In the genomic region with DNA sequence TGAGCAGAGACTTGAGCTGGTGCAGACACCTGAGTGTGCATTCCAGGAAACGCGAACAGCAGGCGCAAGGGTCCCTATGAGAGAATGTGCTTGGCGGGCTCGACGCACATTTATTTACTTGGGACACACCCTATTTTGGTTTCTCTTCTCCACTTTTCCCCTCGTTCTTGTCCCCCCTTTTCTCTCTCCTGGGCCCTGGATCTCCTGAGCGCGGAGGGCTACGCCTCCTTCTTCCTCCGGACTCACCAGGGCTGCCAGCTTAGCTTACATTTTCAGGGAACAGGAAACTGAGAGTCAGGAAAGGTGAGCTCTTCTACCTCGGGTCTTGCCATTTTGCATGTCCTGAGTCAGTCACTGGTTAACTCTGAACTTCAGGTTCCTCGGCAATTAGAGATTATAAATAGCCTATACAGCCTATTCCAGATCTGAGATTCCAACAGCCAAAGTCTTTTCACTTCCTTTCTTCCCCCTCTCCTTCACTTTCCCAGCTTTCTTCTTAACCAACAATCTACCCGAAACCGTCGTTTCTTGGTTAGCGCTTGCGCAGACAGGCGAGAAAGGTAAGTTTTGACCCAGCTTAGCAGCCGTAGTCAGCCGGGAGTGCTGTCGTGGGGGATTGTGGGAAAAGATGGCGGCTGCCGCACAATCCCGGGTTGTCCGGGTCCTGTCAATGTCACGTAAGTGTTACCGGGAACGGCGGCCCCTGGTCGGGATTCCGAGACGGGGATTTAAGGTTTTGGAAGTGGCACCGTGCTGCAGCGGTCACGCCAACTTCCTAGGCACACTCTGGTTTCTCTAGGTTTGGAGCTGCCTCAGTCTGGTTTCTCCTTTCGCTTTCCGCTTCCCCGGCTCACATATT, we compare ENCODE assay signal across 8 cellular contexts. TPM values are rescaled to one million over a fixed set of nuclear protein-coding genes. Genes with fewer than 3 reads are reported as not detected.
DNase-seq lines count a peak whose midpoint lies in the region; ATAC-seq and TF ChIP-seq lines count a peak whose summit lies in the region.

A gene (minus strand): TSS at position 553 of the 859 bp plus-strand sequence. CDS start 10,855 bp downstream, outside the sequence.
A gene (plus strand): TSS at position 616 of the 859 bp plus-strand sequence. CDS start 13 bp downstream, at position 629.

- peak; percentile 78 for ATAC-seq in GM21717 (IDR thresholded peaks at IDR 0.05; ENCODE audit: unreplicated experiment)
- peak; percentile 94 to 96 for ATAC-seq in natural killer cell treated with Interleukin-12 subunit alpha and Interleukin-12 subunit beta and Interleukin-15 and Interleukin-18, amount 100 ng/mL, for 72 hours

- peak within 1 kb of the TSS; percentile 16; the same call in 1 of the 2 replicates for H3K27ac ChIP-seq in Karpas-422 (ENCODE audit: low read length)

- H3K27ac Mint-ChIP-seq in natural killer cell treated with Interleukin-12 subunit alpha and Interleukin-12 subunit beta and Interleukin-15 and Interleukin-18, amount 100 ng/mL, for 72 hours = peak within 1 kb of the TSS; percentile 88 to 95

- H3K36me3 ChIP-seq in Karpas-422 (ENCODE audit: insufficient read depth, low read length) = peaks cover 2% of the 10 kb centered on the region; the same call in 1 of the 2 replicates

- peaks cover 35 to 45% of the 10 kb centered on the region in 2 donors for H3K4me1 Mint-ChIP-seq in natural killer cell treated with Interleukin-12 subunit alpha and Interleukin-12 subunit beta and Interleukin-15 and Interleukin-18, amount 100 ng/mL, for 72 hours (ENCODE audit: low read depth in 2 of 2)

- no peaks in the 10 kb centered on the region for H3K36me3 Mint-ChIP-seq in natural killer cell treated with Interleukin-12 subunit alpha and Interleukin-12 subunit beta and Interleukin-15 and Interleukin-18, amount 100 ng/mL, for 72 hours

- H3K4me1 ChIP-seq in Karpas-422 (ENCODE audit: low read length) = peaks cover 47% of the 10 kb centered on the region

- peaks cover 46% of the 10 kb centered on the region for H3K79me2 ChIP-seq in Karpas-422 (ENCODE audit: low read length)

- peak within 1 kb of the TSS; percentile 92 for H3K4me3 Mint-ChIP-seq in natural killer cell treated with Interleukin-12 subunit alpha and Interleukin-12 subunit beta and Interleukin-15 and Interleukin-18, amount 100 ng/mL, for 72 hours

- DNase-seq in DMS53 treated with DMSO at 0.1 percent for 48 hours (lab: John Stamatoyannopoulos, UW; ENCODE audit: unreplicated experiment) (peak; percentile 100), Karpas-422 (peak; percentile 93), RPMI7951 (ENCODE audit: low read depth) (peak; percentile 77), fibroblast of the aortic adventitia (ENCODE audit: low read depth) (peak; percentile 88)
- DNase-seq in activated T-helper 9 cell treated with anti-CD3 and anti-CD28 coated beads, Interleukin-2, amount 50 U/mL, for 16 hours (ENCODE audit: low read depth) = peak; percentile 60
- peak; percentile 81 for DNase-seq in natural killer cell treated with Interleukin-12 subunit alpha and Interleukin-12 subunit beta and Interleukin-15 and Interleukin-18, amount 100 ng/mL, for 72 hours (ENCODE audit: low spot score)
- peak; percentile 75 for DNase-seq in stimulated activated naive CD4-positive, alpha-beta T cell treated with Interleukin-2 at 50 U/mL for 16 hours (lab: John Stamatoyannopoulos, UW)

- peak within 1 kb of the TSS; percentile 63 for H2AFZ ChIP-seq in Karpas-422 (ENCODE audit: low read length)

- no peaks in the 10 kb centered on the region for H3K9me2 ChIP-seq in Karpas-422 (replicated peaks; ENCODE audit: insufficient read depth, low read length)

- H3K27me3 ChIP-seq in Karpas-422 (ENCODE audit: low read length) = no peaks in the 10 kb centered on the region

- TF ChIP-seq CTCF in fibroblast of the aortic adventitia (IDR thresholded peaks at IDR 0.05; ENCODE audit: insufficient read depth, low read length) = no peak

- no peaks in the 10 kb centered on the region for H4K20me1 ChIP-seq in Karpas-422 (ENCODE audit: insufficient read depth, low read depth, low read length)

- peaks cover 0 to 5% of the 10 kb centered on the region in 2 donors for H3K27me3 Mint-ChIP-seq in natural killer cell treated with Interleukin-12 subunit alpha and Interleukin-12 subunit beta and Interleukin-15 and Interleukin-18, amount 100 ng/mL, for 72 hours

- peak within 1 kb of the TSS; percentile 78 for H3K9ac ChIP-seq in Karpas-422 (ENCODE audit: low read length)

- peak within 1 kb of the TSS; percentile 73 for H3K4me2 ChIP-seq in Karpas-422 (ENCODE audit: low read depth, low read length, poor library complexity, severe bottlenecking)

- no peaks in the 10 kb centered on the region for H3K9me3 ChIP-seq in Karpas-422 (ENCODE audit: low read length)

- no peaks in the 10 kb centered on the region for H3K9me3 Mint-ChIP-seq in natural killer cell treated with Interleukin-12 subunit alpha and Interleukin-12 subunit beta and Interleukin-15 and Interleukin-18, amount 100 ng/mL, for 72 hours

- H3K4me3 ChIP-seq in Karpas-422 (ENCODE audit: low read length) (peak within 1 kb of the TSS; percentile 74), fibroblast of the aortic adventitia (ENCODE audit: low read depth, low read length) (peak within 1 kb of the TSS; percentile 86)

RNA-seq across cellular contexts. Expression of the first gene that starts in this region (rescaled TPM):
- total RNA-seq in Karpas-422 (2014; rRNA removed; shearing (Covaris generic); ENCODE audit: low replicate concordance) = 0.56 and 0.69 TPM in 2 replicates
- total RNA-seq in RPMI7951 (2014; rRNA removed; shearing (Covaris generic)) = 0.60 and 2.3 TPM in 2 replicates
- 0.81 and 4.9 TPM in 2 replicates for total RNA-seq in fibroblast of the aortic adventitia (ENCODE audit: low replicate concordance)
- total RNA-seq in natural killer cell treated with Interleukin-12 subunit alpha and Interleukin-12 subunit beta and Interleukin-15 and Interleukin-18, amount 100 ng/mL, for 72 hours = under 1 TPM; 0.71 to 0.86 TPM

RNA-seq across cellular contexts. Expression of the second gene that starts in this region (rescaled TPM):
- 72.2 and 83.9 TPM in 2 replicates for total RNA-seq in Karpas-422 (2014; rRNA removed; shearing (Covaris generic); ENCODE audit: low replicate concordance)
- 59.3 and 83.0 TPM in 2 replicates for total RNA-seq in RPMI7951 (2014; rRNA removed; shearing (Covaris generic))
- total RNA-seq in fibroblast of the aortic adventitia (ENCODE audit: low replicate concordance) = 57.7 and 80.9 TPM in 2 replicates
- total RNA-seq in natural killer cell treated with Interleukin-12 subunit alpha and Interleukin-12 subunit beta and Interleukin-15 and Interleukin-18, amount 100 ng/mL, for 72 hours = 100 to 1,000 TPM; 121 to 134 TPM

Comparison
In these comparisons a context has a peak if more than half of its experiments do, and no peak if none do; other contexts are left out.
1. Peak in every context shown above with its lines: DNase-seq, ATAC-seq, H3K4me3 ChIP-seq and H3K27ac ChIP-seq.